Comparison of ENCODE assay signal across 12 cellular contexts in the genomic region with DNA sequence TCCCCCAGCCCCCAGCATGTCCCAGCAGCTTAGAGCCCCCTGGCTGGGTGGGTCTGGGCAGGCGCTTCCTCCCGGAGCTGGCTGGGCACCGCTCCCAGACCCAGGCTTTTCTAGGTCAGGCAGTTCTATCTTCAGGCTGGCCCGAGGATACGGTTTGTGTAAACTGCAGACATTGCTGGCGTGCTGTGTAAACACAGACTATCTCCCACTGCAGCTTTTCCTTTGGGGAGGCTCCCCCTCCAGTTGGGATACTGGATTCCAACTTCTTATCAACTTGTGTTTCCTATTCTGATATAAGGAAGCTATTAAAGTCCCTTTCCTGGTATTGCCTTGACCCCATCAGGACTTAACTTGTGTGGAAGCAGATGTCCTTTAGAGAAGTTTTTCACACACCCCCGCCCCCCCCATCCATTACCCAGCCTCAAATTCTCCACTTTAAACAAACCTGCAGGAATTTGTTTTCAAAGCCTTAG. TPM values are rescaled to one million over a fixed set of nuclear protein-coding genes. Genes with fewer than 3 reads are reported as not detected.
DNase-seq lines count a peak whose midpoint lies in the region; ATAC-seq and TF ChIP-seq lines count a peak whose summit lies in the region.
"Had no signal": no experiment of that assay in that cellular context is flagged by ENCODE, and none has a peak within 500 bp of the region (broad histone marks: within the 10 kb centered on the region; RNA-seq: fewer than 3 reads in every experiment).

No MANE protein-coding gene starts in this region.

- H3K4me1 Mint-ChIP-seq in nephron progenitor cell: peaks cover 39% of the 10 kb centered on the region
- no peaks in the 10 kb centered on the region for H3K4me1 Mint-ChIP-seq in activated T-cell treated with anti-CD3 and anti-CD28 coated beads, Interleukin-2, amount 50 U/mL, for 24 hours (ENCODE audit: low read depth)

- ATAC-seq in GM18519 (IDR thresholded peaks at IDR 0.05; ENCODE audit: low FRiP score, unreplicated experiment): no peak

- DNase-seq in DMS53 (lab: John Stamatoyannopoulos, UW): peak; percentile 37
- no peak for DNase-seq in DMS53 treated with DMSO at 0.1 percent for 48 hours (lab: John Stamatoyannopoulos, UW; ENCODE audit: unreplicated experiment)
- peak; percentile 26 to 77 for DNase-seq in cardiac muscle cell (ENCODE audit: low read depth in 1 of 2, low spot score in 1 of 2)
- no peak for DNase-seq in nephron progenitor cell
- DNase-seq in vagina (ENCODE audit: extremely low spot score in 2 of 2): no peak
- DNase-seq in hepatic stellate cell (ENCODE audit: low spot score): no peak
- no peak for DNase-seq in activated T-cell treated with anti-CD3 and anti-CD28 coated beads, Interleukin-2, amount 50 U/mL, for 24 hours
- DNase-seq: activated naive CD4-positive, alpha-beta T cell treated with anti-CD3 and anti-CD28 coated beads, Interleukin-2, amount 10 ng/mL, durations not matched to agents 7 days and 5 days; GF-D8; H9; NCI-H1436 had no signal

- H3K36me3 Mint-ChIP-seq in nephron progenitor cell (ENCODE audit: low read depth): no peaks in the 10 kb centered on the region
- H3K36me3 Mint-ChIP-seq in activated T-cell treated with anti-CD3 and anti-CD28 coated beads, Interleukin-2, amount 50 U/mL, for 24 hours (ENCODE audit: low read depth): no peaks in the 10 kb centered on the region
- H3K36me3 Mint-ChIP-seq: activated naive CD4-positive, alpha-beta T cell treated with anti-CD3 and anti-CD28 coated beads, Interleukin-2, amount 10 ng/mL, durations not matched to agents 7 days and 5 days had no signal

- H3K4me1 ChIP-seq in cardiac muscle cell (ENCODE audit: low read depth): peaks cover 31% of the 10 kb centered on the region
- H3K4me1 ChIP-seq in vagina: peaks cover 38% of the 10 kb centered on the region

- H3K27ac Mint-ChIP-seq in nephron progenitor cell: peak overlapping the region; percentile 66
- no peak overlapping the region for H3K27ac Mint-ChIP-seq in activated T-cell treated with anti-CD3 and anti-CD28 coated beads, Interleukin-2, amount 50 U/mL, for 24 hours
- H3K27ac Mint-ChIP-seq: activated naive CD4-positive, alpha-beta T cell treated with anti-CD3 and anti-CD28 coated beads, Interleukin-2, amount 10 ng/mL, durations not matched to agents 7 days and 5 days; H9 had no signal

- no peaks in the 10 kb centered on the region for H3K9me3 ChIP-seq in cardiac muscle cell (ENCODE audit: low read depth)
- no peaks in the 10 kb centered on the region for H3K9me3 ChIP-seq in vagina

- TF ChIP-seq CTCF in cardiac muscle cell (IDR thresholded peaks at IDR 0.05; ENCODE audit: low read depth, low read length): no peak
- no peak for TF ChIP-seq CTCF in nephron progenitor cell (IDR thresholded peaks at IDR 0.05)
- TF ChIP-seq CTCF in vagina (IDR thresholded peaks at IDR 0.05): no peak

- no peak for TF ChIP-seq POLR2A in vagina (IDR thresholded peaks at IDR 0.05)

- intact Hi-C loops in vagina (cut with DNase I): no loop called here

- H3K4me3 Mint-ChIP-seq in nephron progenitor cell: no peak overlapping the region
- H3K4me3 Mint-ChIP-seq in activated T-cell treated with anti-CD3 and anti-CD28 coated beads, Interleukin-2, amount 50 U/mL, for 24 hours: no peak overlapping the region
- H3K4me3 Mint-ChIP-seq: activated naive CD4-positive, alpha-beta T cell treated with anti-CD3 and anti-CD28 coated beads, Interleukin-2, amount 10 ng/mL, durations not matched to agents 7 days and 5 days; H9 had no signal

- H3K27ac ChIP-seq in cardiac muscle cell (no peak overlapping the region), vagina (peak overlapping the region; percentile 59)

- H3K4me3 ChIP-seq in cardiac muscle cell: no peak overlapping the region
- H3K4me3 ChIP-seq in vagina: peak overlapping the region in 1 of 2 donors; percentile 16

- H3K9me3 Mint-ChIP-seq in nephron progenitor cell: no peaks in the 10 kb centered on the region
- H3K9me3 Mint-ChIP-seq in activated T-cell treated with anti-CD3 and anti-CD28 coated beads, Interleukin-2, amount 50 U/mL, for 24 hours: no peaks in the 10 kb centered on the region
- H3K9me3 Mint-ChIP-seq: activated naive CD4-positive, alpha-beta T cell treated with anti-CD3 and anti-CD28 coated beads, Interleukin-2, amount 10 ng/mL, durations not matched to agents 7 days and 5 days; H9 had no signal

- no peaks in the 10 kb centered on the region for H3K27me3 ChIP-seq in cardiac muscle cell
- H3K27me3 ChIP-seq in vagina: no peaks in the 10 kb centered on the region

- H3K36me3 ChIP-seq in cardiac muscle cell (no peaks in the 10 kb centered on the region), vagina (no peaks in the 10 kb centered on the region)

- peaks cover 10% of the 10 kb centered on the region for H3K27me3 Mint-ChIP-seq in nephron progenitor cell (ENCODE audit: low read depth, poor library complexity)
- no peaks in the 10 kb centered on the region for H3K27me3 Mint-ChIP-seq in activated T-cell treated with anti-CD3 and anti-CD28 coated beads, Interleukin-2, amount 50 U/mL, for 24 hours

RNA-seq across cellular contexts. Expression of a gene that starts 18.3 kb away (rescaled TPM):
- 22.7 and 30.9 TPM in 2 replicates for total RNA-seq in cardiac muscle cell
- polyA plus RNA-seq in cardiac muscle cell: 18.0 and 21.0 TPM in 2 replicates
- 41.7 TPM for total RNA-seq in vagina

Comparison
In these comparisons a context has a peak if more than half of its experiments do, and no peak if none do; other contexts are left out.
1. DNase-seq: peak in DMS53 (single experiment) and cardiac muscle cell (2 of 2); none in DMS53 treated with DMSO at 0.1 percent for 48 hours (single experiment), nephron progenitor cell (single experiment), vagina (0 of 2), hepatic stellate cell (single experiment) and activated T-cell treated with anti-CD3 and anti-CD28 coated beads, Interleukin-2, amount 50 U/mL, for 24 hours (single experiment).